3 cellular contexts compared by ENCODE assay signal in the genomic region with DNA sequence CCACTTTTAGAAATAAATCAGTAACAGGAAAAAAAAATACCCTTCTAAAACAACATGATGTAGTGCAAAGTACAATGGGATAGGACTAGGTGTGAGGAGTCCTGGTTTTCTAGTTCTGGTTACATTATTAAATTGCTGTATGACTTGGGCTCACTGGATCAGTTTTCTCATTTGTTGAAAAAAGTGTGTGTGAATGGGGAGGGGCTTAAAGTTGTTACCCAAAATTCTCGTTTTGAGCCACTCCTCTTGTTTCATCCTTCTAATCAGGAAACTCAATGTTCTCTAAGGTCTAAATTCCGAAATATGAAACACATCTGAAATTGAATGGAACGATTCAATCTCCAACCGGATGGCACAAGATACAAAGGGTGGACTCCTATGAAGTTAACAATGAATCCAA.
TF ChIP-seq lines count a peak whose summit lies in the region.

No MANE protein-coding gene starts in this region.

TF ChIP-seq in SK-N-SH, 30 proteins besides CTCF, POLR2A, EP300 and RAD21 (continued from another document):
- TF ChIP-seq, protein P1, sequence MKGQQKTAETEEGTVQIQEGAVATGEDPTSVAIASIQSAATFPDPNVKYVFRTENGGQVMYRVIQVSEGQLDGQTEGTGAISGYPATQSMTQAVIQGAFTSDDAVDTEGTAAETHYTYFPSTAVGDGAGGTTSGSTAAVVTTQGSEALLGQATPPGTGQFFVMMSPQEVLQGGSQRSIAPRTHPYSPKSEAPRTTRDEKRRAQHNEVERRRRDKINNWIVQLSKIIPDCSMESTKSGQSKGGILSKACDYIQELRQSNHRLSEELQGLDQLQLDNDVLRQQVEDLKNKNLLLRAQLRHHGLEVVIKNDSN (IDR thresholded peaks at IDR 0.05; ENCODE audit: borderline replicate concordance, low read depth), result no peak
- no peak for TF ChIP-seq RCOR1 (IDR thresholded peaks at IDR 0.05; ENCODE audit: low read length)
- TF ChIP-seq, protein P2, sequence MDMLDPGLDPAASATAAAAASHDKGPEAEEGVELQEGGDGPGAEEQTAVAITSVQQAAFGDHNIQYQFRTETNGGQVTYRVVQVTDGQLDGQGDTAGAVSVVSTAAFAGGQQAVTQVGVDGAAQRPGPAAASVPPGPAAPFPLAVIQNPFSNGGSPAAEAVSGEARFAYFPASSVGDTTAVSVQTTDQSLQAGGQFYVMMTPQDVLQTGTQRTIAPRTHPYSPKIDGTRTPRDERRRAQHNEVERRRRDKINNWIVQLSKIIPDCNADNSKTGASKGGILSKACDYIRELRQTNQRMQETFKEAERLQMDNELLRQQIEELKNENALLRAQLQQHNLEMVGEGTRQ (IDR thresholded peaks at IDR 0.05; ENCODE audit: borderline replicate concordance, low read depth, low read length), result no peak
- no peak for TF ChIP-seq RXRA (IDR thresholded peaks at IDR 0.05; ENCODE audit: borderline replicate concordance, low read depth)
TF ChIP-seq in SK-N-SH: peak in this region for 0.

TF ChIP-seq in SK-N-SH treated with all-trans-retinoic acid at 6 μM for 48 hours, 23 proteins besides CTCF, POLR2A, EP300 and RAD21 (continued from another document):
- no peak for TF ChIP-seq OSR1 (CRISPR knock-in tag; IDR thresholded peaks at IDR 0.05)
- TF ChIP-seq, protein P3, sequence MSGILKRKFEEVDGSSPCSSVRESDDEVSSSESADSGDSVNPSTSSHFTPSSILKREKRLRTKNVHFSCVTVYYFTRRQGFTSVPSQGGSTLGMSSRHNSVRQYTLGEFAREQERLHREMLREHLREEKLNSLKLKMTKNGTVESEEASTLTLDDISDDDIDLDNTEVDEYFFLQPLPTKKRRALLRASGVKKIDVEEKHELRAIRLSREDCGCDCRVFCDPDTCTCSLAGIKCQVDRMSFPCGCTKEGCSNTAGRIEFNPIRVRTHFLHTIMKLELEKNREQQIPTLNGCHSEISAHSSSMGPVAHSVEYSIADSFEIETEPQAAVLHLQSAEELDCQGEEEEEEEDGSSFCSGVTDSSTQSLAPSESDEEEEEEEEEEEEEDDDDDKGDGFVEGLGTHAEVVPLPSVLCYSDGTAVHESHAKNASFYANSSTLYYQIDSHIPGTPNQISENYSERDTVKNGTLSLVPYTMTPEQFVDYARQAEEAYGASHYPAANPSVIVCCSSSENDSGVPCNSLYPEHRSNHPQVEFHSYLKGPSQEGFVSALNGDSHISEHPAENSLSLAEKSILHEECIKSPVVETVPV (CRISPR knock-in tag; IDR thresholded peaks at IDR 0.05), result no peak
- no peak for TF ChIP-seq SNAI2 (CRISPR knock-in tag; IDR thresholded peaks at IDR 0.05)
- TF ChIP-seq, protein P4, sequence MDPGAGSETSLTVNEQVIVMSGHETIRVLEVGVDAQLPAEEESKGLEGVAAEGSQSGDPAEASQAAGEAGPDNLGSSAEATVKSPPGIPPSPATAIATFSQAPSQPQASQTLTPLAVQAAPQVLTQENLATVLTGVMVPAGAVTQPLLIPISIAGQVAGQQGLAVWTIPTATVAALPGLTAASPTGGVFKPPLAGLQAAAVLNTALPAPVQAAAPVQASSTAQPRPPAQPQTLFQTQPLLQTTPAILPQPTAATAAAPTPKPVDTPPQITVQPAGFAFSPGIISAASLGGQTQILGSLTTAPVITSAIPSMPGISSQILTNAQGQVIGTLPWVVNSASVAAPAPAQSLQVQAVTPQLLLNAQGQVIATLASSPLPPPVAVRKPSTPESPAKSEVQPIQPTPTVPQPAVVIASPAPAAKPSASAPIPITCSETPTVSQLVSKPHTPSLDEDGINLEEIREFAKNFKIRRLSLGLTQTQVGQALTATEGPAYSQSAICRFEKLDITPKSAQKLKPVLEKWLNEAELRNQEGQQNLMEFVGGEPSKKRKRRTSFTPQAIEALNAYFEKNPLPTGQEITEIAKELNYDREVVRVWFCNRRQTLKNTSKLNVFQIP (CRISPR knock-in tag; IDR thresholded peaks at IDR 0.05; ENCODE audit: borderline replicate concordance, low read depth), result no peak
- TF ChIP-seq ZNF70 (CRISPR knock-in tag; IDR thresholded peaks at IDR 0.05), result no peak
- TF ChIP-seq ZFP3 (CRISPR knock-in tag; IDR thresholded peaks at IDR 0.05), result no peak
- TF ChIP-seq PPARA (CRISPR knock-in tag; IDR thresholded peaks at IDR 0.05; ENCODE audit: borderline replicate concordance), result no peak
- no peak for TF ChIP-seq ARNTL (CRISPR knock-in tag; IDR thresholded peaks at IDR 0.05; ENCODE audit: borderline replicate concordance, low read depth)
- TF ChIP-seq, protein P5, sequence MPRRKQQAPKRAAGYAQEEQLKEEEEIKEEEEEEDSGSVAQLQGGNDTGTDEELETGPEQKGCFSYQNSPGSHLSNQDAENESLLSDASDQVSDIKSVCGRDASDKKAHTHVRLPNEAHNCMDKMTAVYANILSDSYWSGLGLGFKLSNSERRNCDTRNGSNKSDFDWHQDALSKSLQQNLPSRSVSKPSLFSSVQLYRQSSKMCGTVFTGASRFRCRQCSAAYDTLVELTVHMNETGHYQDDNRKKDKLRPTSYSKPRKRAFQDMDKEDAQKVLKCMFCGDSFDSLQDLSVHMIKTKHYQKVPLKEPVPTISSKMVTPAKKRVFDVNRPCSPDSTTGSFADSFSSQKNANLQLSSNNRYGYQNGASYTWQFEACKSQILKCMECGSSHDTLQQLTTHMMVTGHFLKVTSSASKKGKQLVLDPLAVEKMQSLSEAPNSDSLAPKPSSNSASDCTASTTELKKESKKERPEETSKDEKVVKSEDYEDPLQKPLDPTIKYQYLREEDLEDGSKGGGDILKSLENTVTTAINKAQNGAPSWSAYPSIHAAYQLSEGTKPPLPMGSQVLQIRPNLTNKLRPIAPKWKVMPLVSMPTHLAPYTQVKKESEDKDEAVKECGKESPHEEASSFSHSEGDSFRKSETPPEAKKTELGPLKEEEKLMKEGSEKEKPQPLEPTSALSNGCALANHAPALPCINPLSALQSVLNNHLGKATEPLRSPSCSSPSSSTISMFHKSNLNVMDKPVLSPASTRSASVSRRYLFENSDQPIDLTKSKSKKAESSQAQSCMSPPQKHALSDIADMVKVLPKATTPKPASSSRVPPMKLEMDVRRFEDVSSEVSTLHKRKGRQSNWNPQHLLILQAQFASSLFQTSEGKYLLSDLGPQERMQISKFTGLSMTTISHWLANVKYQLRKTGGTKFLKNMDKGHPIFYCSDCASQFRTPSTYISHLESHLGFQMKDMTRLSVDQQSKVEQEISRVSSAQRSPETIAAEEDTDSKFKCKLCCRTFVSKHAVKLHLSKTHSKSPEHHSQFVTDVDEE (CRISPR knock-in tag; IDR thresholded peaks at IDR 0.05), result no peak
- TF ChIP-seq ESRRG (CRISPR knock-in tag; IDR thresholded peaks at IDR 0.05), result no peak

TF ChIP-seq in WTC11, 78 proteins besides CTCF, POLR2A, EP300 and RAD21 (continued from another document):
- no peak for TF ChIP-seq MXD4 (CRISPR knock-in tag; IDR thresholded peaks at IDR 0.05; ENCODE audit: borderline replicate concordance)
- TF ChIP-seq GTF2I (CRISPR knock-in tag; conservative IDR thresholded peaks at IDR 0.05), result no peak
- TF ChIP-seq, protein P6, sequence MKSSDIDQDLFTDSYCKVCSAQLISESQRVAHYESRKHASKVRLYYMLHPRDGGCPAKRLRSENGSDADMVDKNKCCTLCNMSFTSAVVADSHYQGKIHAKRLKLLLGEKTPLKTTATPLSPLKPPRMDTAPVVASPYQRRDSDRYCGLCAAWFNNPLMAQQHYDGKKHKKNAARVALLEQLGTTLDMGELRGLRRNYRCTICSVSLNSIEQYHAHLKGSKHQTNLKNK (CRISPR knock-in tag; IDR thresholded peaks at IDR 0.05), result no peak
- TF ChIP-seq, protein P7, sequence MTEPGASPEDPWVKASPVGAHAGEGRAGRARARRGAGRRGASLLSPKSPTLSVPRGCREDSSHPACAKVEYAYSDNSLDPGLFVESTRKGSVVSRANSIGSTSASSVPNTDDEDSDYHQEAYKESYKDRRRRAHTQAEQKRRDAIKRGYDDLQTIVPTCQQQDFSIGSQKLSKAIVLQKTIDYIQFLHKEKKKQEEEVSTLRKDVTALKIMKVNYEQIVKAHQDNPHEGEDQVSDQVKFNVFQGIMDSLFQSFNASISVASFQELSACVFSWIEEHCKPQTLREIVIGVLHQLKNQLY (CRISPR knock-in tag; IDR thresholded peaks at IDR 0.05), result no peak
- TF ChIP-seq, protein P8, sequence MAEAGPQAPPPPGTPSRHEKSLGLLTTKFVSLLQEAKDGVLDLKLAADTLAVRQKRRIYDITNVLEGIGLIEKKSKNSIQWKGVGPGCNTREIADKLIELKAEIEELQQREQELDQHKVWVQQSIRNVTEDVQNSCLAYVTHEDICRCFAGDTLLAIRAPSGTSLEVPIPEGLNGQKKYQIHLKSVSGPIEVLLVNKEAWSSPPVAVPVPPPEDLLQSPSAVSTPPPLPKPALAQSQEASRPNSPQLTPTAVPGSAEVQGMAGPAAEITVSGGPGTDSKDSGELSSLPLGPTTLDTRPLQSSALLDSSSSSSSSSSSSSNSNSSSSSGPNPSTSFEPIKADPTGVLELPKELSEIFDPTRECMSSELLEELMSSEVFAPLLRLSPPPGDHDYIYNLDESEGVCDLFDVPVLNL (CRISPR knock-in tag; IDR thresholded peaks at IDR 0.05; ENCODE audit: borderline replicate concordance, low read depth), result no peak
- no peak for TF ChIP-seq GABPB1 (CRISPR knock-in tag; IDR thresholded peaks at IDR 0.05)
- TF ChIP-seq ETV6 (CRISPR knock-in tag; IDR thresholded peaks at IDR 0.05), result no peak
- no peak for TF ChIP-seq FOXJ3 (CRISPR knock-in tag; IDR thresholded peaks at IDR 0.05; ENCODE audit: borderline replicate concordance)
- TF ChIP-seq, protein P9, sequence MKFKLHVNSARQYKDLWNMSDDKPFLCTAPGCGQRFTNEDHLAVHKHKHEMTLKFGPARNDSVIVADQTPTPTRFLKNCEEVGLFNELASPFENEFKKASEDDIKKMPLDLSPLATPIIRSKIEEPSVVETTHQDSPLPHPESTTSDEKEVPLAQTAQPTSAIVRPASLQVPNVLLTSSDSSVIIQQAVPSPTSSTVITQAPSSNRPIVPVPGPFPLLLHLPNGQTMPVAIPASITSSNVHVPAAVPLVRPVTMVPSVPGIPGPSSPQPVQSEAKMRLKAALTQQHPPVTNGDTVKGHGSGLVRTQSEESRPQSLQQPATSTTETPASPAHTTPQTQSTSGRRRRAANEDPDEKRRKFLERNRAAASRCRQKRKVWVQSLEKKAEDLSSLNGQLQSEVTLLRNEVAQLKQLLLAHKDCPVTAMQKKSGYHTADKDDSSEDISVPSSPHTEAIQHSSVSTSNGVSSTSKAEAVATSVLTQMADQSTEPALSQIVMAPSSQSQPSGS (CRISPR knock-in tag; IDR thresholded peaks at IDR 0.05; ENCODE audit: borderline replicate concordance, low read depth), result no peak
- TF ChIP-seq, protein P10, sequence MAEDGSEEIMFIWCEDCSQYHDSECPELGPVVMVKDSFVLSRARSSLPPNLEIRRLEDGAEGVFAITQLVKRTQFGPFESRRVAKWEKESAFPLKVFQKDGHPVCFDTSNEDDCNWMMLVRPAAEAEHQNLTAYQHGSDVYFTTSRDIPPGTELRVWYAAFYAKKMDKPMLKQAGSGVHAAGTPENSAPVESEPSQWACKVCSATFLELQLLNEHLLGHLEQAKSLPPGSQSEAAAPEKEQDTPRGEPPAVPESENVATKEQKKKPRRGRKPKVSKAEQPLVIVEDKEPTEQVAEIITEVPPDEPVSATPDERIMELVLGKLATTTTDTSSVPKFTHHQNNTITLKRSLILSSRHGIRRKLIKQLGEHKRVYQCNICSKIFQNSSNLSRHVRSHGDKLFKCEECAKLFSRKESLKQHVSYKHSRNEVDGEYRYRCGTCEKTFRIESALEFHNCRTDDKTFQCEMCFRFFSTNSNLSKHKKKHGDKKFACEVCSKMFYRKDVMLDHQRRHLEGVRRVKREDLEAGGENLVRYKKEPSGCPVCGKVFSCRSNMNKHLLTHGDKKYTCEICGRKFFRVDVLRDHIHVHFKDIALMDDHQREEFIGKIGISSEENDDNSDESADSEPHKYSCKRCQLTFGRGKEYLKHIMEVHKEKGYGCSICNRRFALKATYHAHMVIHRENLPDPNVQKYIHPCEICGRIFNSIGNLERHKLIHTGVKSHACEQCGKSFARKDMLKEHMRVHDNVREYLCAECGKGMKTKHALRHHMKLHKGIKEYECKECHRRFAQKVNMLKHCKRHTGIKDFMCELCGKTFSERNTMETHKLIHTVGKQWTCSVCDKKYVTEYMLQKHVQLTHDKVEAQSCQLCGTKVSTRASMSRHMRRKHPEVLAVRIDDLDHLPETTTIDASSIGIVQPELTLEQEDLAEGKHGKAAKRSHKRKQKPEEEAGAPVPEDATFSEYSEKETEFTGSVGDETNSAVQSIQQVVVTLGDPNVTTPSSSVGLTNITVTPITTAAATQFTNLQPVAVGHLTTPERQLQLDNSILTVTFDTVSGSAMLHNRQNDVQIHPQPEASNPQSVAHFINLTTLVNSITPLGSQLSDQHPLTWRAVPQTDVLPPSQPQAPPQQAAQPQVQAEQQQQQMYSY (CRISPR knock-in tag; IDR thresholded peaks at IDR 0.05), result no peak
- TF ChIP-seq, protein P11, sequence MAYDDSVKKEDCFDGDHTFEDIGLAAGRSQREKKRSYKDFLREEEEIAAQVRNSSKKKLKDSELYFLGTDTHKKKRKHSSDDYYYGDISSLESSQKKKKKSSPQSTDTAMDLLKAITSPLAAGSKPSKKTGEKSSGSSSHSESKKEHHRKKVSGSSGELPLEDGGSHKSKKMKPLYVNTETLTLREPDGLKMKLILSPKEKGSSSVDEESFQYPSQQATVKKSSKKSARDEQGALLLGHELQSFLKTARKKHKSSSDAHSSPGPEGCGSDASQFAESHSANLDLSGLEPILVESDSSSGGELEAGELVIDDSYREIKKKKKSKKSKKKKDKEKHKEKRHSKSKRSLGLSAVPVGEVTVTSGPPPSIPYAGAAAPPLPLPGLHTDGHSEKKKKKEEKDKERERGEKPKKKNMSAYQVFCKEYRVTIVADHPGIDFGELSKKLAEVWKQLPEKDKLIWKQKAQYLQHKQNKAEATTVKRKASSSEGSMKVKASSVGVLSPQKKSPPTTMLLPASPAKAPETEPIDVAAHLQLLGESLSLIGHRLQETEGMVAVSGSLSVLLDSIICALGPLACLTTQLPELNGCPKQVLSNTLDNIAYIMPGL (CRISPR knock-in tag; IDR thresholded peaks at IDR 0.05), result no peak
- no peak for TF ChIP-seq KAT7 (CRISPR knock-in tag; IDR thresholded peaks at IDR 0.05; ENCODE audit: borderline replicate concordance)
- TF ChIP-seq, protein P12, sequence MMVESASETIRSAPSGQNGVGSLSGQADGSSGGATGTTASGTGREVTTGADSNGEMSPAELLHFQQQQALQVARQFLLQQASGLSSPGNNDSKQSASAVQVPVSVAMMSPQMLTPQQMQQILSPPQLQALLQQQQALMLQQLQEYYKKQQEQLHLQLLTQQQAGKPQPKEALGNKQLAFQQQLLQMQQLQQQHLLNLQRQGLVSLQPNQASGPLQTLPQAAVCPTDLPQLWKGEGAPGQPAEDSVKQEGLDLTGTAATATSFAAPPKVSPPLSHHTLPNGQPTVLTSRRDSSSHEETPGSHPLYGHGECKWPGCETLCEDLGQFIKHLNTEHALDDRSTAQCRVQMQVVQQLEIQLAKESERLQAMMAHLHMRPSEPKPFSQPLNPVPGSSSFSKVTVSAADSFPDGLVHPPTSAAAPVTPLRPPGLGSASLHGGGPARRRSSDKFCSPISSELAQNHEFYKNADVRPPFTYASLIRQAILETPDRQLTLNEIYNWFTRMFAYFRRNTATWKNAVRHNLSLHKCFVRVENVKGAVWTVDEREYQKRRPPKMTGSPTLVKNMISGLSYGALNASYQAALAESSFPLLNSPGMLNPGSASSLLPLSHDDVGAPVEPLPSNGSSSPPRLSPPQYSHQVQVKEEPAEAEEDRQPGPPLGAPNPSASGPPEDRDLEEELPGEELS (CRISPR knock-in tag; IDR thresholded peaks at IDR 0.05), result no peak
